Comparison of ENCODE assay signal across 24 cellular contexts in genomic region chr5:156526081-156527017, GRCh38.
"Had no signal": no experiment of that assay in that cellular context is flagged by ENCODE, and none has a peak within 500 bp of the region (broad histone marks: within the 10 kb centered on the region; RNA-seq: fewer than 3 reads in every experiment).

No MANE protein-coding gene starts in this region.

- ATAC-seq: activated CD4-positive, alpha-beta T cell treated with anti-CD3 and anti-CD28 coated beads for 36 hours; activated naive CD8-positive, alpha-beta T cell treated with anti-CD3 and anti-CD28 coated beads, Interleukin-2, amount 50 U/mL, for 24 hours; activated T-cell treated with anti-CD3 and anti-CD28 coated beads, Interleukin-2, amount 50 U/mL, for 72 hours; gastrocnemius medialis; left lung; naive thymus-derived CD4-positive, alpha-beta T cell; stimulated activated naive B cell treated with anti-CD40 and anti-IgM and Interleukin-4, amounts not matched to agents 10 μg/mL and 1 μg/mL and 100 μg/mL, for 72 hours had no signal

- DNase-seq: activated B cell treated with CpG ODN at 0.5 μM for 24 hours; activated CD4-positive, alpha-beta T cell treated with anti-CD3 and anti-CD28 coated beads for 36 hours; activated CD4-positive, alpha-beta T cell treated with anti-CD3 and anti-CD28 coated beads, Interleukin-2, amount 50 U/mL, for 4 hours; activated effector memory CD4-positive, alpha-beta T cell treated with Interleukin-2 at 50 U/mL for 16 hours; activated naive CD4-positive, alpha-beta T cell treated with anti-CD3 and anti-CD28 coated beads, Interleukin-2, amount 50 U/mL, for 16 hours; activated naive CD8-positive, alpha-beta T cell treated with anti-CD3 and anti-CD28 coated beads, Interleukin-2, amount 50 U/mL, for 24 hours; activated T-cell treated with anti-CD3 and anti-CD28 coated beads, Interleukin-2, amount 50 U/mL, for 72 hours; aorta; brain microvascular endothelial cell; central memory CD4-positive, alpha-beta T cell; dermis blood vessel endothelial cell; effector CD8-positive, alpha-beta T cell; erythroblast; gastrocnemius medialis; hypothalamus; left lung; naive thymus-derived CD4-positive, alpha-beta T cell; stimulated activated CD4-positive, alpha-beta T cell treated with anti-CD3 and anti-CD28 coated beads, Interleukin-2, amount 100 ng/mL, for 48 hours; stimulated activated CD8-positive, alpha-beta memory T cell treated with anti-CD3 and anti-CD28 coated beads, Interleukin-4, amount 100 ng/mL, for 48 hours; stimulated activated naive B cell treated with anti-CD40 and anti-IgM and Interleukin-4, amounts not matched to agents 10 μg/mL and 1 μg/mL and 100 μg/mL, for 72 hours; T1000; transverse colon had no signal

- H3K4me3 ChIP-seq: gastrocnemius medialis, left lung, lung, transverse colon, vagina had no signal

- H3K27me3 ChIP-seq: brain microvascular endothelial cell, gastrocnemius medialis, left lung, transverse colon, vagina had no signal

- H3K27ac ChIP-seq: brain microvascular endothelial cell, left lung, transverse colon, vagina had no signal

- H3K36me3 ChIP-seq: brain microvascular endothelial cell, gastrocnemius medialis, left lung, transverse colon, vagina had no signal

- H3K9me3 ChIP-seq: gastrocnemius medialis, left lung, transverse colon, vagina had no signal

- H3K4me1 ChIP-seq: left lung, transverse colon, vagina had no signal
